ENCODE assay signal across 8 cellular contexts in genomic region chr16:29848420-29849297, GRCh38. TPM values are rescaled to one million over a fixed set of nuclear protein-coding genes. Genes with fewer than 3 reads are reported as not detected.
DNase-seq lines count a peak whose midpoint lies in the region; ATAC-seq and TF ChIP-seq lines count a peak whose summit lies in the region.

No MANE protein-coding gene starts in this region.

- H3K18ac ChIP-seq in H9 (ENCODE audit: insufficient read length, low read depth, low read length), result no peak overlapping the region

- H4K5ac ChIP-seq in H9 (ENCODE audit: insufficient read length, low read depth, low read length), result no peak overlapping the region

- H3K79me2 ChIP-seq in H9 (ENCODE audit: insufficient read depth, low read length) (no peaks in the 10 kb centered on the region), OCI-LY3 (ENCODE audit: low read length) (no peaks in the 10 kb centered on the region)

- H3K9me3 Mint-ChIP-seq in H9, result no peaks in the 10 kb centered on the region
- peaks cover 0 to 6% (median 0%) of the 10 kb centered on the region in 11 donors for H3K9me3 Mint-ChIP-seq in naive thymus-derived CD4-positive, alpha-beta T cell
- H3K9me3 Mint-ChIP-seq in stimulated activated effector memory CD8-positive, alpha-beta T cell treated with anti-CD3 and anti-CD28 coated beads, Interleukin-12 subunit alpha, Interleukin-12 subunit beta, amount 100 ng/mL, for 72 hours, result no peaks in the 10 kb centered on the region

- H3K23ac ChIP-seq in H9 (ENCODE audit: insufficient read length, low read depth, low read length), result no peak overlapping the region

- H3K56ac ChIP-seq in H9 (ENCODE audit: insufficient read length, low read depth, low read length), result no peak overlapping the region

- H3K79me1 ChIP-seq in H9 (ENCODE audit: insufficient read depth, low read depth, low read length, poor library complexity, severe bottlenecking), result no peaks in the 10 kb centered on the region

- H3K4me3 Mint-ChIP-seq in H9, result no peak overlapping the region; a peak in 1 of 5 replicates
- H3K4me3 Mint-ChIP-seq in naive thymus-derived CD4-positive, alpha-beta T cell, result no peak overlapping the region
- H3K4me3 Mint-ChIP-seq in stimulated activated effector memory CD8-positive, alpha-beta T cell treated with anti-CD3 and anti-CD28 coated beads, Interleukin-12 subunit alpha, Interleukin-12 subunit beta, amount 100 ng/mL, for 72 hours, result no peak overlapping the region

- no peak overlapping the region for H2BK5ac ChIP-seq in H9 (ENCODE audit: insufficient read length, low read length)

- H3K27ac ChIP-seq in H9 (ENCODE audit: insufficient read length, low read depth, low read length) (no peak overlapping the region), OCI-LY3 (ENCODE audit: low read length) (no peak overlapping the region)
- H3K27ac ChIP-seq in naive thymus-derived CD4-positive, alpha-beta T cell (ENCODE audit: low read depth, low read length), result no peak overlapping the region

- no peak overlapping the region for H2AK5ac ChIP-seq in H9 (ENCODE audit: insufficient read length, low read length)

- no peaks in the 10 kb centered on the region for H3K9me3 ChIP-seq in BE2C
- no peaks in the 10 kb centered on the region for H3K9me3 ChIP-seq in H9 (ENCODE audit: control insufficient read depth, low read depth, low read length)
- H3K9me3 ChIP-seq in OCI-LY3 (ENCODE audit: insufficient read depth, low read length), result no peaks in the 10 kb centered on the region
- no peaks in the 10 kb centered on the region for H3K9me3 ChIP-seq in naive thymus-derived CD4-positive, alpha-beta T cell (ENCODE audit: control insufficient read depth in 2 of 3, low read length in 3 of 3)

- H3K4me3 ChIP-seq in BE2C (ENCODE audit: low read depth, low read length) (no peak overlapping the region), OCI-LY3 (ENCODE audit: low read length) (no peak overlapping the region)
- H3K4me3 ChIP-seq in naive thymus-derived CD4-positive, alpha-beta T cell (ENCODE audit: low read length), result no peak overlapping the region

- no CpG with 5 or more reads among the region's 15 CpGs for WGBS in H9 (ENCODE audit: extremely low coverage, insufficient read length, low lambda C conversion rate)

- DNase-seq in BE2C (peak; percentile 81), H9 (peak; percentile 84), activated T-cell treated with anti-CD3 and anti-CD28 coated beads for 1 hour (ENCODE audit: low read depth) (peak; percentile 85), erythroblast (lab: John Stamatoyannopoulos, UW) (peak; percentile 71 to 83)
- peak; percentile 71 to 87 (median 81) for DNase-seq in naive thymus-derived CD4-positive, alpha-beta T cell
- DNase-seq in stimulated activated effector memory CD8-positive, alpha-beta T cell treated with anti-CD3 and anti-CD28 coated beads, Interleukin-12 subunit alpha, Interleukin-12 subunit beta, amount 100 ng/mL, for 72 hours (ENCODE audit: low spot score in 2 of 2), result peak; percentile 81 to 88

- H3K4me2 ChIP-seq in H9 (ENCODE audit: insufficient read depth, insufficient read length, low read length) (no peak overlapping the region), OCI-LY3 (ENCODE audit: low read length) (no peak overlapping the region)

- H4K8ac ChIP-seq in H9 (replicated peaks; ENCODE audit: insufficient read length, low read depth, low read length), result no peak overlapping the region

- H2BK120ac ChIP-seq in H9 (ENCODE audit: low read depth, low read length, poor library complexity, severe bottlenecking), result no peak overlapping the region

- H3K9ac ChIP-seq in H9 (ENCODE audit: extremely low read depth, insufficient read length, low read length), result no peak overlapping the region
- H3K9ac ChIP-seq in OCI-LY3 (ENCODE audit: low read length), result no peak overlapping the region

- POLR2A ChIA-PET in naive thymus-derived CD4-positive, alpha-beta T cell (lab: Charles Lee), result interaction anchor here (0.6 to 4.7 kb wide), 18 partner anchors 9 to 148 kb away, joined by 3 to 63 read pairs (median 5); partner anchors contain the start of genes CDIPT, KCTD13, KIF22 and MAZ

- no peak overlapping the region for H2BK20ac ChIP-seq in H9 (ENCODE audit: low read depth, low read length, poor library complexity, severe bottlenecking)

- H3K4me1 ChIP-seq in BE2C, result no peaks in the 10 kb centered on the region
- no peaks in the 10 kb centered on the region for H3K4me1 ChIP-seq in H9 (ENCODE audit: insufficient read depth, low read length)
- no peaks in the 10 kb centered on the region for H3K4me1 ChIP-seq in OCI-LY3 (ENCODE audit: low read length)
- H3K4me1 ChIP-seq in naive thymus-derived CD4-positive, alpha-beta T cell (ENCODE audit: control insufficient read depth in 2 of 2, insufficient read depth in 2 of 2, low read length in 2 of 2), result peaks cover 0 to 7% of the 10 kb centered on the region in 2 donors

- H3K23me2 ChIP-seq in H9 (ENCODE audit: insufficient read length, low read depth, low read length, poor library complexity, severe bottlenecking), result no peaks in the 10 kb centered on the region

- H4K20me1 ChIP-seq in H9 (ENCODE audit: control insufficient read depth, insufficient read depth, insufficient read length), result no peaks in the 10 kb centered on the region
- no peaks in the 10 kb centered on the region for H4K20me1 ChIP-seq in OCI-LY3 (ENCODE audit: insufficient read depth, low read length)

- intact Hi-C loops in naive thymus-derived CD4-positive, alpha-beta T cell (cut with micrococcal nuclease), result loop anchor here (1.0 to 2.0 kb wide), 11 partner anchors 21 to 173 kb away; partner anchors contain the start of genes KIF22 (in 2 of the 2), MVP (in 2 of the 2) and PAGR1 (in 1 of the 2)

- H3K4ac ChIP-seq in H9 (ENCODE audit: low read depth, low read length), result no peak overlapping the region

- H3K27me3 ChIP-seq in BE2C (no peaks in the 10 kb centered on the region), H9 (ENCODE audit: insufficient read depth, low read length) (no peaks in the 10 kb centered on the region), OCI-LY3 (ENCODE audit: low read depth, low read length) (no peaks in the 10 kb centered on the region)
- no peaks in the 10 kb centered on the region for H3K27me3 ChIP-seq in naive thymus-derived CD4-positive, alpha-beta T cell (ENCODE audit: control insufficient read depth in 2 of 2, insufficient read depth in 2 of 2, low read length in 2 of 2)

- peaks cover 7 to 10% of the 10 kb centered on the region in 2 experiments for H3K4me1 Mint-ChIP-seq in H9
- H3K4me1 Mint-ChIP-seq in naive thymus-derived CD4-positive, alpha-beta T cell, result peaks cover 8 to 17% (median 9%) of the 10 kb centered on the region in 7 donors
- peaks cover 10% of the 10 kb centered on the region for H3K4me1 Mint-ChIP-seq in stimulated activated effector memory CD8-positive, alpha-beta T cell treated with anti-CD3 and anti-CD28 coated beads, Interleukin-12 subunit alpha, Interleukin-12 subunit beta, amount 100 ng/mL, for 72 hours

- H3K36me3 ChIP-seq in BE2C, result no peaks in the 10 kb centered on the region
- H3K36me3 ChIP-seq in OCI-LY3 (replicated peaks; ENCODE audit: low read depth, low read length), result no peaks in the 10 kb centered on the region
- peaks cover 0 to 42% (median 12%) of the 10 kb centered on the region in 3 experiments for H3K36me3 ChIP-seq in naive thymus-derived CD4-positive, alpha-beta T cell (ENCODE audit: control insufficient read depth in 2 of 3, insufficient read depth in 3 of 3, low read length in 3 of 3)

- peak; percentile 87 for TF ChIP-seq CTCF in BE2C (IDR thresholded peaks at IDR 0.05; ENCODE audit: low read depth, low read length)
- TF ChIP-seq CTCF in H9 (conservative IDR thresholded peaks at IDR 0.05), result peak; percentile 98
- TF ChIP-seq CTCF in OCI-LY3 (IDR thresholded peaks at IDR 0.05; ENCODE audit: low read depth, low read length), result peak; percentile 79

- H2BK12ac ChIP-seq in H9 (ENCODE audit: insufficient read length, low read depth, low read length), result no peak overlapping the region

- H3K27me3 Mint-ChIP-seq in H9 (ENCODE audit: low read depth), result no peaks in the 10 kb centered on the region
- H3K27me3 Mint-ChIP-seq in naive thymus-derived CD4-positive, alpha-beta T cell, result no peaks in the 10 kb centered on the region

- H3K36me3 Mint-ChIP-seq in H9 (ENCODE audit: insufficient read depth in 1 of 3, low read depth in 3 of 3), result peaks cover 0 to 5% (median 0%) of the 10 kb centered on the region in 3 experiments; a peak in 2 of 7 replicates
- H3K36me3 Mint-ChIP-seq in naive thymus-derived CD4-positive, alpha-beta T cell, result peaks cover 4 to 24% (median 12%) of the 10 kb centered on the region in 5 donors
- H3K36me3 Mint-ChIP-seq in stimulated activated effector memory CD8-positive, alpha-beta T cell treated with anti-CD3 and anti-CD28 coated beads, Interleukin-12 subunit alpha, Interleukin-12 subunit beta, amount 100 ng/mL, for 72 hours, result peaks cover 58% of the 10 kb centered on the region

- no peak for TF ChIP-seq POLR2A in erythroblast (IDR thresholded peaks at IDR 0.05; ENCODE audit: low read length)

- no peak overlapping the region for H4K91ac ChIP-seq in H9 (ENCODE audit: insufficient read length, low read depth, low read length)

- H2AFZ ChIP-seq in H9 (ENCODE audit: low read length) (no peak overlapping the region), OCI-LY3 (ENCODE audit: low read depth, low read length) (no peak overlapping the region)

- peak; percentile 96 for ATAC-seq in naive thymus-derived CD4-positive, alpha-beta T cell
- peak; percentile 93 for ATAC-seq in stimulated activated effector memory CD8-positive, alpha-beta T cell treated with anti-CD3 and anti-CD28 coated beads, Interleukin-12 subunit alpha, Interleukin-12 subunit beta, amount 100 ng/mL, for 72 hours
- ATAC-seq in GM19395 (IDR thresholded peaks at IDR 0.05; ENCODE audit: unreplicated experiment), result no peak

- H3T11ph ChIP-seq in H9 (ENCODE audit: low read length), result no peak overlapping the region

- no peak overlapping the region for H3K27ac Mint-ChIP-seq in H9
- H3K27ac Mint-ChIP-seq in naive thymus-derived CD4-positive, alpha-beta T cell, result peak overlapping the region; percentile 18 to 88 (median 56)
- H3K27ac Mint-ChIP-seq in stimulated activated effector memory CD8-positive, alpha-beta T cell treated with anti-CD3 and anti-CD28 coated beads, Interleukin-12 subunit alpha, Interleukin-12 subunit beta, amount 100 ng/mL, for 72 hours, result no peak overlapping the region

- no peak overlapping the region for H2BK15ac ChIP-seq in H9 (ENCODE audit: low read depth, low read length)

- H3K14ac ChIP-seq in H9 (ENCODE audit: insufficient read depth, low read length), result no peak overlapping the region

- CTCF ChIA-PET in naive thymus-derived CD4-positive, alpha-beta T cell (lab: Charles Lee), result interaction anchor here (0.6 to 5.2 kb wide), 28 partner anchors 9 to 249 kb away, joined by 3 to 108 read pairs (median 6); partner anchors contain the start of genes C16orf92, CDIPT, KCTD13 and KIF22

RNA-seq across cellular contexts. Expression of gene CDIPT, which starts 14.4 kb away (rescaled TPM):
- 328 TPM for polyA plus RNA-seq in BE2C (2012; ENCODE audit: insufficient read depth, insufficient read length, low read depth)
- total RNA-seq in H9 (2021), result 70.0 and 70.6 TPM in 2 replicates
- total RNA-seq in naive thymus-derived CD4-positive, alpha-beta T cell, result 10 to 100 TPM; 36.5 to 92.0 (median 69.9) TPM
- 100 to 1,000 TPM in 1 of 2 donors, 10 to 100 TPM in 1; 96.3 to 127 TPM for polyA plus RNA-seq in naive thymus-derived CD4-positive, alpha-beta T cell

RNA-seq across cellular contexts. Expression of gene MVP, which starts 28.4 kb away (rescaled TPM):
- polyA plus RNA-seq in BE2C (2012; ENCODE audit: insufficient read depth, insufficient read length, low read depth), result 17.2 TPM
- 2.5 and 3.1 TPM in 2 replicates for total RNA-seq in H9 (2021)
- 100 to 1,000 TPM; 130 to 221 (median 150) TPM for total RNA-seq in naive thymus-derived CD4-positive, alpha-beta T cell
- 100 to 1,000 TPM; 118 to 183 TPM for polyA plus RNA-seq in naive thymus-derived CD4-positive, alpha-beta T cell

RNA-seq across cellular contexts. Expression of gene PAGR1, which starts 32.7 kb away (rescaled TPM):
- 153 TPM for polyA plus RNA-seq in BE2C (2012; ENCODE audit: insufficient read depth, insufficient read length, low read depth)
- 65.3 and 67.8 TPM in 2 replicates for total RNA-seq in H9 (2021)
- total RNA-seq in naive thymus-derived CD4-positive, alpha-beta T cell, result 10 to 100 TPM; 17.5 to 42.0 (median 25.7) TPM
- polyA plus RNA-seq in naive thymus-derived CD4-positive, alpha-beta T cell, result 10 to 100 TPM; 54.0 to 62.6 TPM

RNA-seq across cellular contexts. Expression of gene PRRT2, which starts 36.7 kb away (rescaled TPM):
- 132 TPM for polyA plus RNA-seq in BE2C (2012; ENCODE audit: insufficient read depth, insufficient read length, low read depth)
- 10.7 and 14.6 TPM in 2 replicates for total RNA-seq in H9 (2021)
- total RNA-seq in naive thymus-derived CD4-positive, alpha-beta T cell, result 1 to 10 TPM; 1.9 to 4.6 (median 2.8) TPM
- polyA plus RNA-seq in naive thymus-derived CD4-positive, alpha-beta T cell, result under 1 TPM in 1 of 2 donors, not detected in 1; 0.07 TPM

RNA-seq across cellular contexts. Expression of gene MAZ, which starts 42.3 kb away (rescaled TPM):
- 1,186 TPM for polyA plus RNA-seq in BE2C (2012; ENCODE audit: insufficient read depth, insufficient read length, low read depth)
- 412 and 414 TPM in 2 replicates for total RNA-seq in H9 (2021)
- total RNA-seq in naive thymus-derived CD4-positive, alpha-beta T cell, result 100 to 1,000 TPM; 192 to 424 (median 259) TPM
- 10 to 100 TPM; 36.9 to 44.5 TPM for polyA plus RNA-seq in naive thymus-derived CD4-positive, alpha-beta T cell

Comparison
In these comparisons a context has a peak if more than half of its experiments do, and no peak if none do; other contexts are left out.
1. H3K27ac Mint-ChIP-seq: peak in naive thymus-derived CD4-positive, alpha-beta T cell (9 of 9); none in H9 (0 of 3) and stimulated activated effector memory CD8-positive, alpha-beta T cell treated with anti-CD3 and anti-CD28 coated beads, Interleukin-12 subunit alpha, Interleukin-12 subunit beta, amount 100 ng/mL, for 72 hours (single experiment).
2. RNA of gene MVP, which starts 28.4 kb away (total RNA-seq): 130 to 221 TPM in naive thymus-derived CD4-positive, alpha-beta T cell; 2.5 to 3.1 TPM in H9; every median in the first group is over 10 times any median in the second.
3. Peak in every context shown above with its lines, with median percentiles within 50 percentile points of each other: DNase-seq and CTCF ChIP-seq.